8 cellular contexts compared by ENCODE assay signal in genomic region chr17:64792793-64793575, GRCh38.
DNase-seq lines count a peak whose midpoint lies in the region; ATAC-seq and TF ChIP-seq lines count a peak whose summit lies in the region.
"Not testable (repeated sequence)": the region's sequence is repeated elsewhere in the genome, so short reads cannot be mapped to it uniquely, and the experiment has no call there.

No MANE protein-coding gene starts in this region.

- CTCF ChIA-PET in CD8-positive, alpha-beta T cell (lab: Charles Lee); SK-N-SH (lab: Yijun Ruan, JAX): not testable (repeated sequence)

- H3K9me3 ChIP-seq in CD8-positive, alpha-beta T cell (ENCODE audit: low read length); SK-N-SH; mucosa of descending colon: not testable (repeated sequence)

- not testable (repeated sequence) for TF ChIP-seq CTCF in CD8-positive, alpha-beta T cell (IDR thresholded peaks at IDR 0.05); HL-60 (IDR thresholded peaks at IDR 0.05; ENCODE audit: insufficient read depth, low read length); SK-N-SH (IDR thresholded peaks at IDR 0.05); cardiac fibroblast (IDR thresholded peaks at IDR 0.05; ENCODE audit: low read depth, low read length); mucosa of descending colon (IDR thresholded peaks at IDR 0.05)

- peaks cover 33% of the 10 kb centered on the region for H3K36me3 Mint-ChIP-seq in CD8-positive, alpha-beta T cell
- not testable (repeated sequence) for H3K36me3 Mint-ChIP-seq in activated T-cell treated with anti-CD3 and anti-CD28 coated beads, Interleukin-2, amount 50 U/mL, for 4 hours (ENCODE audit: insufficient read depth)
- peaks cover 34 to 37% of the 10 kb centered on the region in 2 donors for H3K36me3 Mint-ChIP-seq in stimulated activated naive B cell treated with anti-CD40 and anti-IgM and Interleukin-4, amounts not matched to agents 10 μg/mL and 1 μg/mL and 100 μg/mL, for 72 hours

- peak; percentile 68 for ATAC-seq in CD8-positive, alpha-beta T cell
- ATAC-seq in activated T-cell treated with anti-CD3 and anti-CD28 coated beads, Interleukin-2, amount 50 U/mL, for 4 hours: peak; percentile 79 to 91
- ATAC-seq in Right ventricle myocardium inferior (peak; percentile 55), mucosa of descending colon (peak; percentile 75)
- peak; percentile 66 to 87 for ATAC-seq in stimulated activated naive B cell treated with anti-CD40 and anti-IgM and Interleukin-4, amounts not matched to agents 10 μg/mL and 1 μg/mL and 100 μg/mL, for 72 hours (replicated peaks)

- H2AFZ ChIP-seq in SK-N-SH (ENCODE audit: low read depth): not testable (repeated sequence)

- H3K4me1 Mint-ChIP-seq in CD8-positive, alpha-beta T cell (ENCODE audit: low read depth): peaks cover 10% of the 10 kb centered on the region
- H3K4me1 Mint-ChIP-seq in activated T-cell treated with anti-CD3 and anti-CD28 coated beads, Interleukin-2, amount 50 U/mL, for 4 hours (ENCODE audit: low read depth): peaks cover 14% of the 10 kb centered on the region
- peaks cover 18 to 23% of the 10 kb centered on the region in 2 donors for H3K4me1 Mint-ChIP-seq in stimulated activated naive B cell treated with anti-CD40 and anti-IgM and Interleukin-4, amounts not matched to agents 10 μg/mL and 1 μg/mL and 100 μg/mL, for 72 hours

- peak in 1 of 7 experiments; percentile 22 for DNase-seq in CD8-positive, alpha-beta T cell
- DNase-seq in HL-60 (ENCODE audit: low read depth in 1 of 2, low spot score in 1 of 2) (peak; percentile 39 to 70), cardiac fibroblast (ENCODE audit: low read depth in 2 of 2) (peak; percentile 56 to 66), mucosa of descending colon (peak in 1 of 3 donors; percentile 40)
- not testable (repeated sequence) for DNase-seq in SK-N-SH; activated T-cell treated with anti-CD3 and anti-CD28 coated beads, Interleukin-2, amount 50 U/mL, for 4 hours; Right ventricle myocardium inferior (ENCODE audit: missing footprints); stimulated activated naive B cell treated with anti-CD40 and anti-IgM and Interleukin-4, amounts not matched to agents 10 μg/mL and 1 μg/mL and 100 μg/mL, for 72 hours

- 65% methylated on average over 12 of the region's 12 CpGs for WGBS in SK-N-SH (ENCODE audit: low lambda C conversion rate)

- not testable (repeated sequence) for H3K27me3 Mint-ChIP-seq in CD8-positive, alpha-beta T cell (ENCODE audit: low read depth); activated T-cell treated with anti-CD3 and anti-CD28 coated beads, Interleukin-2, amount 50 U/mL, for 4 hours (ENCODE audit: low read depth); stimulated activated naive B cell treated with anti-CD40 and anti-IgM and Interleukin-4, amounts not matched to agents 10 μg/mL and 1 μg/mL and 100 μg/mL, for 72 hours

- peak overlapping the region; percentile 8 for H3K4me3 Mint-ChIP-seq in CD8-positive, alpha-beta T cell
- not testable (repeated sequence) for H3K4me3 Mint-ChIP-seq in activated T-cell treated with anti-CD3 and anti-CD28 coated beads, Interleukin-2, amount 50 U/mL, for 4 hours; stimulated activated naive B cell treated with anti-CD40 and anti-IgM and Interleukin-4, amounts not matched to agents 10 μg/mL and 1 μg/mL and 100 μg/mL, for 72 hours

- H3K36me3 ChIP-seq in CD8-positive, alpha-beta T cell (ENCODE audit: insufficient read depth, low read length); SK-N-SH (replicated peaks in 1 of 2; ENCODE audit: control insufficient read depth in 1 of 2, insufficient read depth in 2 of 2, low read length in 1 of 2); mucosa of descending colon (ENCODE audit: low read depth): not testable (repeated sequence)

- not testable (repeated sequence) for H4K20me1 ChIP-seq in SK-N-SH (ENCODE audit: insufficient read depth)

- not testable (repeated sequence) for H3K79me2 ChIP-seq in SK-N-SH (ENCODE audit: insufficient read depth)

- not testable (repeated sequence) for H3K4me3 ChIP-seq in CD8-positive, alpha-beta T cell (ENCODE audit: low read depth, low read length); HL-60 (replicated peaks; ENCODE audit: insufficient read depth, low read length); SK-N-SH (ENCODE audit: low read depth in 2 of 2, low read length in 1 of 2); cardiac fibroblast (replicated peaks in 1 of 2; ENCODE audit: low read depth in 2 of 2, low read length in 2 of 2); mucosa of descending colon

- POLR2A ChIA-PET in CD8-positive, alpha-beta T cell (lab: Charles Lee); SK-N-SH (lab: Yijun Ruan, JAX): not testable (repeated sequence)

- H3K9me3 Mint-ChIP-seq in CD8-positive, alpha-beta T cell; activated T-cell treated with anti-CD3 and anti-CD28 coated beads, Interleukin-2, amount 50 U/mL, for 4 hours; stimulated activated naive B cell treated with anti-CD40 and anti-IgM and Interleukin-4, amounts not matched to agents 10 μg/mL and 1 μg/mL and 100 μg/mL, for 72 hours: not testable (repeated sequence)

- H3K27ac Mint-ChIP-seq in CD8-positive, alpha-beta T cell: peak overlapping the region; percentile 22
- H3K27ac Mint-ChIP-seq in stimulated activated naive B cell treated with anti-CD40 and anti-IgM and Interleukin-4, amounts not matched to agents 10 μg/mL and 1 μg/mL and 100 μg/mL, for 72 hours: not testable (repeated sequence)

- H3F3A ChIP-seq in SK-N-SH (replicated peaks; ENCODE audit: insufficient read depth): not testable (repeated sequence)

- H3K27me3 ChIP-seq in CD8-positive, alpha-beta T cell (ENCODE audit: insufficient read depth, low read length); HL-60 (ENCODE audit: insufficient read depth, poor library complexity, severe bottlenecking); SK-N-SH (ENCODE audit: insufficient read depth): not testable (repeated sequence)

- TF ChIP-seq EP300 in SK-N-SH (IDR thresholded peaks at IDR 0.05; ENCODE audit: borderline replicate concordance in 1 of 2, low read depth in 1 of 2, low read length in 1 of 2): not testable (repeated sequence)

- not testable (repeated sequence) for H3K9ac ChIP-seq in SK-N-SH

- H3K4me2 ChIP-seq in SK-N-SH: 0 out of 2 replicates have a peak overlapping the region, but pooled peaks have one; percentile 23

- not testable (repeated sequence) for H3K9me2 ChIP-seq in SK-N-SH

- intact Hi-C loops in CD8-positive, alpha-beta T cell (cut with DNase I, micrococcal nuclease); Right ventricle myocardium inferior (cut with DNase I); mucosa of descending colon (cut with DNase I, micrococcal nuclease): not testable (repeated sequence)

- H3K27ac ChIP-seq in CD8-positive, alpha-beta T cell (ENCODE audit: low read depth, low read length); SK-N-SH (ENCODE audit: low read depth in 2 of 2, low read length in 1 of 2): not testable (repeated sequence)
- H3K27ac ChIP-seq in HL-60 (replicated peaks): peak overlapping the region; percentile 17

- H3K4me1 ChIP-seq in CD8-positive, alpha-beta T cell (ENCODE audit: insufficient read depth, low read length); SK-N-SH (ENCODE audit: control insufficient read depth in 1 of 2, insufficient read depth in 2 of 2, low read depth in 1 of 2, low read length in 1 of 2): not testable (repeated sequence)
- peaks cover 10% of the 10 kb centered on the region for H3K4me1 ChIP-seq in mucosa of descending colon (ENCODE audit: low read depth)

- not testable (repeated sequence) for TF ChIP-seq RAD21 in SK-N-SH (IDR thresholded peaks at IDR 0.05; ENCODE audit: low read length)

TF ChIP-seq in SK-N-SH, 30 proteins besides CTCF, POLR2A, EP300 and RAD21:
- TF ChIP-seq PBX3 (IDR thresholded peaks at IDR 0.05): peak; percentile 28
- TF ChIP-seq MAX (IDR thresholded peaks at IDR 0.05; ENCODE audit: low read depth): 0 out of 2 replicates have a peak, but pooled peaks have one; percentile 32
- TF ChIP-seq TCF12 (IDR thresholded peaks at IDR 0.05): peak; percentile 39
